ENCODE assay signal across 23 cellular contexts in genomic region chr16:11159189-11159588, GRCh38.
DNase-seq lines count a peak whose midpoint lies in the region; ATAC-seq and TF ChIP-seq lines count a peak whose summit lies in the region.
"Had no signal": no experiment of that assay in that cellular context is flagged by ENCODE, and none has a peak within 500 bp of the region (broad histone marks: within the 10 kb centered on the region; RNA-seq: fewer than 3 reads in every experiment).

No MANE protein-coding gene starts in this region.

- peaks cover 0 to 3% of the 10 kb centered on the region in 2 donors for H3K9me3 ChIP-seq in stomach smooth muscle (ENCODE audit: control insufficient read depth in 2 of 2, low read length in 2 of 2)
- H3K9me3 ChIP-seq: A549 had no signal

- H3K36me3 Mint-ChIP-seq in activated CD4-positive, alpha-beta memory T cell treated with anti-CD3 and anti-CD28 coated beads for 36 hours: peaks cover 9% of the 10 kb centered on the region
- peaks cover 37% of the 10 kb centered on the region for H3K36me3 Mint-ChIP-seq in activated CD4-positive, alpha-beta memory T cell treated with anti-CD3 and anti-CD28 coated beads, Interleukin-2, amount 10 ng/mL, durations not matched to agents 7 days and 5 days (ENCODE audit: low read depth)
- H3K36me3 Mint-ChIP-seq in natural killer cell treated with Interleukin-12 subunit alpha and Interleukin-12 subunit beta and Interleukin-15 and Interleukin-18, amount 100 ng/mL, for 72 hours: peaks cover 4% of the 10 kb centered on the region
- H3K36me3 Mint-ChIP-seq in natural killer cell: no peaks in the 10 kb centered on the region
- peaks cover 28% of the 10 kb centered on the region for H3K36me3 Mint-ChIP-seq in activated naive CD8-positive, alpha-beta T cell treated with anti-CD3 and anti-CD28 coated beads, Interleukin-2, amount 10 ng/mL, durations not matched to agents 7 days and 5 days

- H3K36me3 ChIP-seq in stomach smooth muscle (ENCODE audit: control insufficient read depth in 2 of 2, insufficient read depth in 2 of 2, low read length in 2 of 2): no peaks in the 10 kb centered on the region

- no peaks in the 10 kb centered on the region for H3K27me3 Mint-ChIP-seq in activated CD4-positive, alpha-beta memory T cell treated with anti-CD3 and anti-CD28 coated beads for 36 hours
- no peaks in the 10 kb centered on the region for H3K27me3 Mint-ChIP-seq in activated CD4-positive, alpha-beta memory T cell treated with anti-CD3 and anti-CD28 coated beads, Interleukin-2, amount 10 ng/mL, durations not matched to agents 7 days and 5 days
- H3K27me3 Mint-ChIP-seq in natural killer cell treated with Interleukin-12 subunit alpha and Interleukin-12 subunit beta and Interleukin-15 and Interleukin-18, amount 100 ng/mL, for 72 hours: no peaks in the 10 kb centered on the region
- H3K27me3 Mint-ChIP-seq in natural killer cell (ENCODE audit: low read depth in 2 of 2): no peaks in the 10 kb centered on the region
- no peaks in the 10 kb centered on the region for H3K27me3 Mint-ChIP-seq in activated naive CD8-positive, alpha-beta T cell treated with anti-CD3 and anti-CD28 coated beads, Interleukin-2, amount 10 ng/mL, durations not matched to agents 7 days and 5 days
- H3K27me3 Mint-ChIP-seq: B cell had no signal

- peaks cover 46% of the 10 kb centered on the region for H3K4me1 ChIP-seq in stomach smooth muscle (ENCODE audit: control insufficient read depth, insufficient read depth, low read length)
- H3K4me1 ChIP-seq: A549 had no signal

- POLR2A ChIA-PET in activated CD4-positive, alpha-beta memory T cell treated with anti-CD3 and anti-CD28 coated beads for 36 hours (lab: Charles Lee): interaction anchor here (0.7 to 1.0 kb wide), 2 partner anchors 106 to 168 kb away, joined by 3 read pairs; no protein-coding TSS in a partner anchor
- POLR2A ChIA-PET in activated CD4-positive, alpha-beta memory T cell treated with anti-CD3 and anti-CD28 coated beads, Interleukin-2, amount 10 ng/mL, durations not matched to agents 7 days and 5 days (lab: Charles Lee): interaction anchor here (0.9 to 5.1 kb wide), 5 partner anchors 58 to 107 kb away, joined by 4 to 28 read pairs (median 19); partner anchors contain the start of gene SOCS1
- POLR2A ChIA-PET in activated naive CD8-positive, alpha-beta T cell treated with anti-CD3 and anti-CD28 coated beads, Interleukin-2, amount 10 ng/mL, durations not matched to agents 7 days and 5 days (lab: Charles Lee): interaction anchor here (0.6 to 6.0 kb wide), 7 partner anchors 18 to 94 kb away, joined by 3 to 50 read pairs (median 4); partner anchors contain the start of gene SOCS1

- no peak overlapping the region for H3K4me3 ChIP-seq in stomach smooth muscle (ENCODE audit: low read length in 2 of 2)
- H3K4me3 ChIP-seq: A549, PC-9 had no signal

- H3K9ac ChIP-seq in stomach smooth muscle (ENCODE audit: low read length in 2 of 2): no peak overlapping the region

- peaks cover 47% of the 10 kb centered on the region for H3K4me1 Mint-ChIP-seq in activated CD4-positive, alpha-beta memory T cell treated with anti-CD3 and anti-CD28 coated beads for 36 hours (ENCODE audit: low read depth)
- peaks cover 84% of the 10 kb centered on the region for H3K4me1 Mint-ChIP-seq in activated CD4-positive, alpha-beta memory T cell treated with anti-CD3 and anti-CD28 coated beads, Interleukin-2, amount 10 ng/mL, durations not matched to agents 7 days and 5 days
- H3K4me1 Mint-ChIP-seq in natural killer cell treated with Interleukin-12 subunit alpha and Interleukin-12 subunit beta and Interleukin-15 and Interleukin-18, amount 100 ng/mL, for 72 hours (ENCODE audit: low read depth in 2 of 2): peaks cover 62 to 68% of the 10 kb centered on the region in 2 donors
- peaks cover 17 to 32% of the 10 kb centered on the region in 2 donors for H3K4me1 Mint-ChIP-seq in natural killer cell
- peaks cover 71% of the 10 kb centered on the region for H3K4me1 Mint-ChIP-seq in activated naive CD8-positive, alpha-beta T cell treated with anti-CD3 and anti-CD28 coated beads, Interleukin-2, amount 10 ng/mL, durations not matched to agents 7 days and 5 days
- H3K4me1 Mint-ChIP-seq: CD14-positive monocyte had no signal

- CTCF ChIA-PET in activated CD4-positive, alpha-beta memory T cell treated with anti-CD3 and anti-CD28 coated beads for 36 hours (lab: Charles Lee): interaction anchor here (0.9 to 3.6 kb wide), 3 partner anchors 74 to 212 kb away, joined by 3 to 20 read pairs (median 7); partner anchors contain the start of gene SOCS1
- CTCF ChIA-PET in activated CD4-positive, alpha-beta memory T cell treated with anti-CD3 and anti-CD28 coated beads, Interleukin-2, amount 10 ng/mL, durations not matched to agents 7 days and 5 days (lab: Charles Lee): interaction anchor here (1.0 to 3.5 kb wide), 6 partner anchors 52 to 186 kb away, joined by 3 to 19 read pairs (median 4); partner anchors contain the start of gene SOCS1

- DNase-seq in activated CD4-positive, alpha-beta memory T cell treated with anti-CD3 and anti-CD28 coated beads for 36 hours: no peak
- no peak for DNase-seq in activated CD4-positive, alpha-beta memory T cell treated with anti-CD3 and anti-CD28 coated beads, Interleukin-2, amount 10 ng/mL, durations not matched to agents 7 days and 5 days
- DNase-seq in natural killer cell treated with Interleukin-12 subunit alpha and Interleukin-12 subunit beta and Interleukin-15 and Interleukin-18, amount 100 ng/mL, for 72 hours (ENCODE audit: low spot score): no peak
- DNase-seq in natural killer cell: no peak
- DNase-seq in activated naive CD8-positive, alpha-beta T cell treated with anti-CD3 and anti-CD28 coated beads, Interleukin-2, amount 10 ng/mL, durations not matched to agents 7 days and 5 days: no peak
- DNase-seq: DMS53, EL, GF-D8, KG1, NCI-H1092 treated with DMSO at 0.1 percent for 48 hours, NCI-H1436 treated with DMSO at 0.1 percent for 48 hours, NCI-H1930, NCI-H510A, NCI-H748 treated with DMSO at 0.1 percent for 48 hours, RPMI8226 had no signal

- no peaks in the 10 kb centered on the region for H3K27me3 ChIP-seq in stomach smooth muscle (ENCODE audit: control insufficient read depth in 1 of 2, insufficient read depth in 2 of 2, low read length in 2 of 2)

- no peak overlapping the region for H3K4me3 Mint-ChIP-seq in activated CD4-positive, alpha-beta memory T cell treated with anti-CD3 and anti-CD28 coated beads for 36 hours
- no peak overlapping the region for H3K4me3 Mint-ChIP-seq in activated CD4-positive, alpha-beta memory T cell treated with anti-CD3 and anti-CD28 coated beads, Interleukin-2, amount 10 ng/mL, durations not matched to agents 7 days and 5 days
- peak overlapping the region; percentile 35 for H3K4me3 Mint-ChIP-seq in natural killer cell treated with Interleukin-12 subunit alpha and Interleukin-12 subunit beta and Interleukin-15 and Interleukin-18, amount 100 ng/mL, for 72 hours
- H3K4me3 Mint-ChIP-seq in natural killer cell: no peak overlapping the region
- H3K4me3 Mint-ChIP-seq in activated naive CD8-positive, alpha-beta T cell treated with anti-CD3 and anti-CD28 coated beads, Interleukin-2, amount 10 ng/mL, durations not matched to agents 7 days and 5 days: no peak overlapping the region
- H3K4me3 Mint-ChIP-seq: B cell, CD14-positive monocyte had no signal

- intact Hi-C loops in activated CD4-positive, alpha-beta memory T cell treated with anti-CD3 and anti-CD28 coated beads for 36 hours (cut with micrococcal nuclease): no loop called here
- intact Hi-C loops in natural killer cell (cut with micrococcal nuclease): no loop called here

- TF ChIP-seq CTCF in natural killer cell (IDR thresholded peaks at IDR 0.05): no peak

- peak overlapping the region; percentile 41 for H3K27ac ChIP-seq in stomach smooth muscle (ENCODE audit: low read length)
- H3K27ac ChIP-seq: A549, PC-9 had no signal

- ATAC-seq in natural killer cell treated with Interleukin-12 subunit alpha and Interleukin-12 subunit beta and Interleukin-15 and Interleukin-18, amount 100 ng/mL, for 72 hours: no peak
- ATAC-seq in natural killer cell (no peak), HG03095 (IDR thresholded peaks at IDR 0.05; ENCODE audit: unreplicated experiment) (no peak), HG02763 (IDR thresholded peaks at IDR 0.05; ENCODE audit: unreplicated experiment) (no peak)
- ATAC-seq in activated naive CD8-positive, alpha-beta T cell treated with anti-CD3 and anti-CD28 coated beads, Interleukin-2, amount 10 ng/mL, durations not matched to agents 7 days and 5 days (ENCODE audit: low read depth): no peak
- ATAC-seq: A549, HCT116 had no signal

- H3K27ac Mint-ChIP-seq in activated CD4-positive, alpha-beta memory T cell treated with anti-CD3 and anti-CD28 coated beads for 36 hours: peak overlapping the region; percentile 89
- H3K27ac Mint-ChIP-seq in activated CD4-positive, alpha-beta memory T cell treated with anti-CD3 and anti-CD28 coated beads, Interleukin-2, amount 10 ng/mL, durations not matched to agents 7 days and 5 days: no peak overlapping the region
- H3K27ac Mint-ChIP-seq in natural killer cell treated with Interleukin-12 subunit alpha and Interleukin-12 subunit beta and Interleukin-15 and Interleukin-18, amount 100 ng/mL, for 72 hours: peak overlapping the region; percentile 97 to 99
- no peak overlapping the region for H3K27ac Mint-ChIP-seq in natural killer cell
- peak overlapping the region; percentile 90 for H3K27ac Mint-ChIP-seq in activated naive CD8-positive, alpha-beta T cell treated with anti-CD3 and anti-CD28 coated beads, Interleukin-2, amount 10 ng/mL, durations not matched to agents 7 days and 5 days
- H3K27ac Mint-ChIP-seq: B cell had no signal

- peaks cover 5% of the 10 kb centered on the region for H3K9me3 Mint-ChIP-seq in activated CD4-positive, alpha-beta memory T cell treated with anti-CD3 and anti-CD28 coated beads for 36 hours
- peaks cover 8% of the 10 kb centered on the region for H3K9me3 Mint-ChIP-seq in activated CD4-positive, alpha-beta memory T cell treated with anti-CD3 and anti-CD28 coated beads, Interleukin-2, amount 10 ng/mL, durations not matched to agents 7 days and 5 days
- no peaks in the 10 kb centered on the region for H3K9me3 Mint-ChIP-seq in natural killer cell treated with Interleukin-12 subunit alpha and Interleukin-12 subunit beta and Interleukin-15 and Interleukin-18, amount 100 ng/mL, for 72 hours
- no peaks in the 10 kb centered on the region for H3K9me3 Mint-ChIP-seq in natural killer cell
- H3K9me3 Mint-ChIP-seq in activated naive CD8-positive, alpha-beta T cell treated with anti-CD3 and anti-CD28 coated beads, Interleukin-2, amount 10 ng/mL, durations not matched to agents 7 days and 5 days: no peaks in the 10 kb centered on the region

Comparison
In these comparisons a context has a peak if more than half of its experiments do, and no peak if none do; other contexts are left out.
1. H3K27ac Mint-ChIP-seq: peak in activated CD4-positive, alpha-beta memory T cell treated with anti-CD3 and anti-CD28 coated beads for 36 hours (single experiment), natural killer cell treated with Interleukin-12 subunit alpha and Interleukin-12 subunit beta and Interleukin-15 and Interleukin-18, amount 100 ng/mL, for 72 hours (2 of 2) and activated naive CD8-positive, alpha-beta T cell treated with anti-CD3 and anti-CD28 coated beads, Interleukin-2, amount 10 ng/mL, durations not matched to agents 7 days and 5 days (single experiment); none in activated CD4-positive, alpha-beta memory T cell treated with anti-CD3 and anti-CD28 coated beads, Interleukin-2, amount 10 ng/mL, durations not matched to agents 7 days and 5 days (single experiment) and natural killer cell (0 of 2).